11 cellular contexts compared by ENCODE assay signal in genomic region chr11:2813141-2813908, GRCh38.
DNase-seq lines count a peak whose midpoint lies in the region; FAIRE-seq and TF ChIP-seq lines count a peak whose summit lies in the region.
"Had no signal": no experiment of that assay in that cellular context is flagged by ENCODE, and none has a peak within 500 bp of the region (broad histone marks: within the 10 kb centered on the region; RNA-seq: fewer than 3 reads in every experiment).

No MANE protein-coding gene starts in this region.

- no peak for FAIRE-seq in GM19239 (lab: Jason Lieb, UNC)
- FAIRE-seq: bronchial epithelial cell had no signal

- H3K4me1 ChIP-seq in mesodermal cell (ENCODE audit: control insufficient read depth, insufficient read depth, low read length, poor library complexity, severe bottlenecking), result peaks cover 14% of the 10 kb centered on the region

- H3K27ac ChIP-seq in mesodermal cell (ENCODE audit: low read depth, low read length, severe bottlenecking), result peak overlapping the region; percentile 62

- peak; percentile 17 for DNase-seq in stimulated activated CD4-positive, alpha-beta T cell treated with anti-CD3 and anti-CD28 coated beads, Interleukin-15, amount 100 ng/mL, for 24 hours
- DNase-seq in stimulated activated CD4-positive, alpha-beta T cell treated with anti-CD3 and anti-CD28 coated beads, Interleukin-4, amount 100 ng/mL, for 1 hour, result no peak
- DNase-seq in astrocyte of the spinal cord (ENCODE audit: low read depth, low spot score) (peak; percentile 78), cortex of kidney (lab: John Stamatoyannopoulos, UW) (no peak), GM19239 (ENCODE audit: insufficient read length, low spot score) (no peak), NCI-H345 (lab: John Stamatoyannopoulos, UW) (no peak), medulla oblongata (ENCODE audit: extremely low spot score) (no peak)
- DNase-seq: CD4-positive, CD25-positive, alpha-beta regulatory T cell; NCI-H1092 treated with DMSO at 0.1 percent for 48 hours had no signal

- no peak for TF ChIP-seq CTCF in astrocyte of the spinal cord (IDR thresholded peaks at IDR 0.05; ENCODE audit: low read depth, low read length)

- H3K4me3 ChIP-seq in astrocyte of the spinal cord (ENCODE audit: low read depth, low read length), result no peak overlapping the region
- H3K4me3 ChIP-seq in mesodermal cell (ENCODE audit: extremely low read depth, insufficient read depth, low read length, poor library complexity, severe bottlenecking), result no peak overlapping the region

- 62 to 68% methylated on average over 13 to 14 of the region's 14 CpGs for WGBS in mesodermal cell (ENCODE audit: insufficient coverage in 2 of 2), 2 experiments

- H3K9me3 ChIP-seq in mesodermal cell (ENCODE audit: control insufficient read depth, low read length), result no peaks in the 10 kb centered on the region

- H3K36me3 ChIP-seq in mesodermal cell (ENCODE audit: control insufficient read depth, insufficient read depth, low read length), result no peaks in the 10 kb centered on the region

- in situ Hi-C loops in astrocyte of the spinal cord (cut with HindIII; ENCODE audit: low sequenced_read_pairs), result no loop called here

Comparison
In these comparisons a context has a peak if more than half of its experiments do, and no peak if none do; other contexts are left out.
1. DNase-seq: peak in stimulated activated CD4-positive, alpha-beta T cell treated with anti-CD3 and anti-CD28 coated beads, Interleukin-15, amount 100 ng/mL, for 24 hours (single experiment) and astrocyte of the spinal cord (single experiment); none in stimulated activated CD4-positive, alpha-beta T cell treated with anti-CD3 and anti-CD28 coated beads, Interleukin-4, amount 100 ng/mL, for 1 hour (single experiment), cortex of kidney (single experiment), GM19239 (single experiment), NCI-H345 (single experiment) and medulla oblongata (single experiment).